8 cellular contexts compared by ENCODE assay signal in the genomic region with DNA sequence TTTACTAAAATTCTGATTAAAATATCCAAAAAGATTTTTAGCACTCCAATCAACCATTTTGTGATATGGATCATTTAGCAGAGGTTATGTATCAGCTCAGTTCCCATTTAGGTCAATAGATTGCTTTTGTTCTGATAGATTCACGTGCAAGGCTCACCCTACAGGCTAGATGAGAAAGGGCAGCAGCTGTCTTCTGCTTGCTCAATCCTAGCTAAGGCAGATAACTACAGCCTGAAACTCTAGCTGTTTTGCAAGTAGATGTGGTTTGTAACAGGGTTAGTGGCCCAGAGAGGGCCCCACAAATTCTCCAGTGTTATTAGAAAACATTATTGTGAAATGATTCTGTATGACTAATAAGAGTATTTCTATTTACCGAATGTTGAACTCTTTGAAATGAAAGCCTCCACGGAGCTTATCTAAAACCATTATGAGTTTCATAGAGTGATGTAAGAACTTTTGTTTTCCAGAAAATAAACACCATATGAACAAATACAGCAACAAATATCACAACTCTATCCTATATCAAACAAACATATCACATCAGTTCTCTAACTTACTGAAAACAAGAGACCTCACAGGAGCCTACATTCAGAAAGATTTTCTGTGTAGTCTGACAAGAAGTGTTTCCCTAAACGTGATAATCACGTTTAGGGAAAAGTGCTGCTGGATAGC.
DNase-seq lines count a peak whose midpoint lies in the region; ATAC-seq and TF ChIP-seq lines count a peak whose summit lies in the region.

No MANE protein-coding gene starts in this region.

- peak overlapping the region; percentile 12; the same call in 1 of the 2 replicates for H3K9ac ChIP-seq in KMS-11
- no peak overlapping the region for H3K9ac ChIP-seq in skeletal muscle tissue (ENCODE audit: low read depth in 1 of 3, low read length in 3 of 3)

- no peaks in the 10 kb centered on the region for H3F3A ChIP-seq in GM23338 (replicated peaks; ENCODE audit: low read depth)

- H3K36me3 ChIP-seq in GM23338 (ENCODE audit: insufficient read depth) (no peaks in the 10 kb centered on the region), KMS-11 (ENCODE audit: insufficient read depth) (no peaks in the 10 kb centered on the region), skeletal muscle tissue (ENCODE audit: control insufficient read depth in 3 of 3, insufficient read depth in 3 of 3, low read length in 3 of 3) (no peaks in the 10 kb centered on the region)

- no peaks in the 10 kb centered on the region for H3K9me3 ChIP-seq in skeletal muscle tissue (ENCODE audit: control insufficient read depth in 3 of 3, low read length in 3 of 3)

- peak; percentile 45 to 56 for TF ChIP-seq CTCF in GM23338 (conservative IDR thresholded peaks at IDR 0.05; ENCODE audit: low read depth in 2 of 2)
- TF ChIP-seq CTCF in KMS-11 (conservative IDR thresholded peaks at IDR 0.05; ENCODE audit: low read depth, low read length), result peak; percentile 15

- H4K20me1 ChIP-seq in GM23338 (replicated peaks; ENCODE audit: insufficient read depth) (no peaks in the 10 kb centered on the region), KMS-11 (ENCODE audit: insufficient read depth) (no peaks in the 10 kb centered on the region)

- H3K9me3 Mint-ChIP-seq in GM23338, result no peaks in the 10 kb centered on the region

- H3K4me3 Mint-ChIP-seq in GM23338, result no peak overlapping the region

- peaks cover 9% of the 10 kb centered on the region for H3K4me1 ChIP-seq in GM23338 (ENCODE audit: insufficient read depth)
- H3K4me1 ChIP-seq in KMS-11 (ENCODE audit: low read depth, poor library complexity, severe bottlenecking), result peaks cover 37% of the 10 kb centered on the region
- H3K4me1 ChIP-seq in skeletal muscle tissue (ENCODE audit: control insufficient read depth in 3 of 3, insufficient read depth in 3 of 3, low read length in 3 of 3), result peaks cover 3 to 7% (median 5%) of the 10 kb centered on the region in 3 donors

- intact Hi-C loops in Right ventricle myocardium inferior (cut with DNase I) (loop anchor here (10.0 kb wide), 1 partner anchor 428 kb away; no protein-coding TSS in a partner anchor), cardiac septum (cut with DNase I) (no loop called here)

- H3K27me3 ChIP-seq in GM23338 (ENCODE audit: insufficient read depth), result no peaks in the 10 kb centered on the region
- peaks cover 3% of the 10 kb centered on the region; the same call in 1 of the 2 replicates for H3K27me3 ChIP-seq in KMS-11 (ENCODE audit: insufficient read depth, low read depth)
- H3K27me3 ChIP-seq in skeletal muscle tissue (ENCODE audit: control insufficient read depth in 3 of 3, insufficient read depth in 3 of 3, low read length in 3 of 3), result no peaks in the 10 kb centered on the region

- H3K4me1 Mint-ChIP-seq in GM23338, result peaks cover 12% of the 10 kb centered on the region

- no peaks in the 10 kb centered on the region for H3K27me3 Mint-ChIP-seq in GM23338 (ENCODE audit: insufficient read depth, low read depth, poor library complexity)

- H2AFZ ChIP-seq in GM23338 (peak overlapping the region; percentile 23; the same call in 1 of the 2 replicates), KMS-11 (ENCODE audit: low read depth) (peak overlapping the region; percentile 85)

- peak; percentile 93 for ATAC-seq in Right ventricle myocardium inferior
- peak; percentile 98 for ATAC-seq in GM23338

- H3K4me2 ChIP-seq in GM23338 (no peak overlapping the region), KMS-11 (peak overlapping the region; percentile 85)

- no peaks in the 10 kb centered on the region for H3K79me2 ChIP-seq in GM23338 (replicated peaks; ENCODE audit: insufficient read depth)
- no peaks in the 10 kb centered on the region for H3K79me2 ChIP-seq in KMS-11 (ENCODE audit: insufficient read depth, low read depth)

- no peaks in the 10 kb centered on the region for H3K36me3 Mint-ChIP-seq in GM23338 (ENCODE audit: low read depth)

- DNase-seq in Right ventricle myocardium inferior (ENCODE audit: missing footprints) (no peak), cardiac septum (ENCODE audit: low spot score) (no peak), GM23338 (ENCODE audit: low spot score) (peak; percentile 61), T-helper 1 cell (peak in 3 of 5 donors; percentile 4 to 71 (median 23)), foreskin melanocyte (peak; percentile 12), RPMI8226 (no peak)

- H3K9me2 ChIP-seq in GM23338 (ENCODE audit: insufficient read depth), result no peaks in the 10 kb centered on the region

- no peak overlapping the region for H3K27ac Mint-ChIP-seq in GM23338

- no peak overlapping the region for H3K4me3 ChIP-seq in GM23338
- no peak overlapping the region for H3K4me3 ChIP-seq in KMS-11 (IDR thresholded peaks at IDR 0.05; ENCODE audit: insufficient read depth, low read depth, low read length)
- H3K4me3 ChIP-seq in skeletal muscle tissue (ENCODE audit: low read length in 3 of 3), result peak overlapping the region in 1 of 3 donors; percentile 3

- no peak overlapping the region for H3K27ac ChIP-seq in GM23338 (ENCODE audit: low read depth)
- H3K27ac ChIP-seq in KMS-11, result peak overlapping the region; percentile 67
- H3K27ac ChIP-seq in skeletal muscle tissue (ENCODE audit: low read depth, low read length), result peak overlapping the region; percentile 15

TF ChIP-seq in GM23338, 12 proteins besides CTCF, POLR2A, EP300 and RAD21 (continues in another document):
- TF ChIP-seq POLR2AphosphoS5 (IDR thresholded peaks at IDR 0.05; ENCODE audit: low read depth), result no peak
- TF ChIP-seq, protein P1, sequence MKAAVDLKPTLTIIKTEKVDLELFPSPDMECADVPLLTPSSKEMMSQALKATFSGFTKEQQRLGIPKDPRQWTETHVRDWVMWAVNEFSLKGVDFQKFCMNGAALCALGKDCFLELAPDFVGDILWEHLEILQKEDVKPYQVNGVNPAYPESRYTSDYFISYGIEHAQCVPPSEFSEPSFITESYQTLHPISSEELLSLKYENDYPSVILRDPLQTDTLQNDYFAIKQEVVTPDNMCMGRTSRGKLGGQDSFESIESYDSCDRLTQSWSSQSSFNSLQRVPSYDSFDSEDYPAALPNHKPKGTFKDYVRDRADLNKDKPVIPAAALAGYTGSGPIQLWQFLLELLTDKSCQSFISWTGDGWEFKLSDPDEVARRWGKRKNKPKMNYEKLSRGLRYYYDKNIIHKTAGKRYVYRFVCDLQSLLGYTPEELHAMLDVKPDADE (IDR thresholded peaks at IDR 0.05), result no peak
- TF ChIP-seq STAT1 (IDR thresholded peaks at IDR 0.05; ENCODE audit: unreplicated experiment), result no peak
- no peak for TF ChIP-seq EZH2phosphoT487 (IDR thresholded peaks at IDR 0.05; ENCODE audit: unreplicated experiment)
- TF ChIP-seq NANOG (IDR thresholded peaks at IDR 0.05; ENCODE audit: borderline replicate concordance), result no peak
- TF ChIP-seq ZNF114 (CRISPR knock-in tag; IDR thresholded peaks at IDR 0.05), result no peak

Comparison
In these comparisons a context has a peak if more than half of its experiments do, and no peak if none do; other contexts are left out.
1. DNase-seq: peak in GM23338 (single experiment), T-helper 1 cell (3 of 5) and foreskin melanocyte (single experiment); none in Right ventricle myocardium inferior (single experiment), cardiac septum (single experiment) and RPMI8226 (single experiment).